Comparison of ENCODE assay signal across 3 cellular contexts in genomic region chr1:18814340-18815202, GRCh38.
TF ChIP-seq lines count a peak whose summit lies in the region.

No MANE protein-coding gene starts in this region.

TF ChIP-seq in A549, 52 proteins besides CTCF, POLR2A, EP300 and RAD21 (continued from another document):
- TF ChIP-seq, protein P1, sequence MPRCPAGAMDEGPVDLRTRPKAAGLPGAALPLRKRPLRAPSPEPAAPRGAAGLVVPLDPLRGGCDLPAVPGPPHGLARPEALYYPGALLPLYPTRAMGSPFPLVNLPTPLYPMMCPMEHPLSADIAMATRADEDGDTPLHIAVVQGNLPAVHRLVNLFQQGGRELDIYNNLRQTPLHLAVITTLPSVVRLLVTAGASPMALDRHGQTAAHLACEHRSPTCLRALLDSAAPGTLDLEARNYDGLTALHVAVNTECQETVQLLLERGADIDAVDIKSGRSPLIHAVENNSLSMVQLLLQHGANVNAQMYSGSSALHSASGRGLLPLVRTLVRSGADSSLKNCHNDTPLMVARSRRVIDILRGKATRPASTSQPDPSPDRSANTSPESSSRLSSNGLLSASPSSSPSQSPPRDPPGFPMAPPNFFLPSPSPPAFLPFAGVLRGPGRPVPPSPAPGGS (IDR thresholded peaks at IDR 0.05), result no peak
- TF ChIP-seq HEYL (CRISPR knock-in tag; IDR thresholded peaks at IDR 0.05), result no peak
TF ChIP-seq in A549: peak in this region for 1.

TF ChIP-seq in HEK293, 187 proteins besides CTCF, POLR2A, EP300 and RAD21 (continued from another document):
- peak; percentile 19; the same call in 1 of the 2 replicates for TF ChIP-seq ZNF398 (tag by site-specific recombination; IDR thresholded peaks at IDR 0.05)
- peak; percentile 81 for TF ChIP-seq ZFHX2 (tag by site-specific recombination; conservative IDR thresholded peaks at IDR 0.05)
- TF ChIP-seq ZNF23 (tag by site-specific recombination; IDR thresholded peaks at IDR 0.05; ENCODE audit: borderline replicate concordance), result no peak
- TF ChIP-seq ZNF768 (tag by site-specific recombination; IDR thresholded peaks at IDR 0.05), result peak; percentile 86
- peak; percentile 23; the same call in 1 of the 2 replicates for TF ChIP-seq ZNF664 (tag by site-specific recombination; IDR thresholded peaks at IDR 0.05)
- TF ChIP-seq EGR2 (tag by site-specific recombination; IDR thresholded peaks at IDR 0.05; ENCODE audit: low read depth), result peak; percentile 92

TF ChIP-seq in K562, 482 proteins besides CTCF, POLR2A, EP300 and RAD21 (continued from another document):
- TF ChIP-seq, protein P2, sequence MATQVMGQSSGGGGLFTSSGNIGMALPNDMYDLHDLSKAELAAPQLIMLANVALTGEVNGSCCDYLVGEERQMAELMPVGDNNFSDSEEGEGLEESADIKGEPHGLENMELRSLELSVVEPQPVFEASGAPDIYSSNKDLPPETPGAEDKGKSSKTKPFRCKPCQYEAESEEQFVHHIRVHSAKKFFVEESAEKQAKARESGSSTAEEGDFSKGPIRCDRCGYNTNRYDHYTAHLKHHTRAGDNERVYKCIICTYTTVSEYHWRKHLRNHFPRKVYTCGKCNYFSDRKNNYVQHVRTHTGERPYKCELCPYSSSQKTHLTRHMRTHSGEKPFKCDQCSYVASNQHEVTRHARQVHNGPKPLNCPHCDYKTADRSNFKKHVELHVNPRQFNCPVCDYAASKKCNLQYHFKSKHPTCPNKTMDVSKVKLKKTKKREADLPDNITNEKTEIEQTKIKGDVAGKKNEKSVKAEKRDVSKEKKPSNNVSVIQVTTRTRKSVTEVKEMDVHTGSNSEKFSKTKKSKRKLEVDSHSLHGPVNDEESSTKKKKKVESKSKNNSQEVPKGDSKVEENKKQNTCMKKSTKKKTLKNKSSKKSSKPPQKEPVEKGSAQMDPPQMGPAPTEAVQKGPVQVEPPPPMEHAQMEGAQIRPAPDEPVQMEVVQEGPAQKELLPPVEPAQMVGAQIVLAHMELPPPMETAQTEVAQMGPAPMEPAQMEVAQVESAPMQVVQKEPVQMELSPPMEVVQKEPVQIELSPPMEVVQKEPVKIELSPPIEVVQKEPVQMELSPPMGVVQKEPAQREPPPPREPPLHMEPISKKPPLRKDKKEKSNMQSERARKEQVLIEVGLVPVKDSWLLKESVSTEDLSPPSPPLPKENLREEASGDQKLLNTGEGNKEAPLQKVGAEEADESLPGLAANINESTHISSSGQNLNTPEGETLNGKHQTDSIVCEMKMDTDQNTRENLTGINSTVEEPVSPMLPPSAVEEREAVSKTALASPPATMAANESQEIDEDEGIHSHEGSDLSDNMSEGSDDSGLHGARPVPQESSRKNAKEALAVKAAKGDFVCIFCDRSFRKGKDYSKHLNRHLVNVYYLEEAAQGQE (CRISPR knock-in tag; IDR thresholded peaks at IDR 0.05; ENCODE audit: low read depth), result no peak
- TF ChIP-seq ZNF766 (CRISPR knock-in tag; conservative IDR thresholded peaks at IDR 0.05) (no peak), TBL1XR1 (IDR thresholded peaks at IDR 0.05; ENCODE audit: low read length in 2 of 2) (no peak), FUS (optimal IDR thresholded peaks at IDR 0.05; ENCODE audit: low read depth, low read length) (no peak), PCBP2 (IDR thresholded peaks at IDR 0.05; ENCODE audit: low read depth, low read length, poor library complexity, severe bottlenecking) (no peak), SAFB2 (IDR thresholded peaks at IDR 0.05; ENCODE audit: borderline replicate concordance, low read depth, low read length, severe bottlenecking) (no peak), TCF7 (IDR thresholded peaks at IDR 0.05; ENCODE audit: borderline replicate concordance) (no peak), TEAD4 (IDR thresholded peaks at IDR 0.05; ENCODE audit: low read length) (no peak), TEAD4 (CRISPR knock-in tag; IDR thresholded peaks at IDR 0.05; ENCODE audit: borderline replicate concordance) (no peak), FIP1L1 (IDR thresholded peaks at IDR 0.05; ENCODE audit: low read depth, low read length, poor library complexity, severe bottlenecking) (no peak), ZZZ3 (IDR thresholded peaks at IDR 0.05) (no peak), SRSF3 (IDR thresholded peaks at IDR 0.05; ENCODE audit: insufficient read depth, low read length) (no peak), XRCC4 (IDR thresholded peaks at IDR 0.05; ENCODE audit: extremely low read depth, insufficient read depth, insufficient read length) (no peak), HMG20A (CRISPR knock-in tag; conservative IDR thresholded peaks at IDR 0.05) (no peak), KDM1A (IDR thresholded peaks at IDR 0.05) (peak in 1 of 2 experiments; percentile 57; a peak in 1 of 4 replicates), GATAD2A (IDR thresholded peaks at IDR 0.05) (no peak), PBX2 (CRISPR knock-in tag; IDR thresholded peaks at IDR 0.05; ENCODE audit: low read depth) (no peak), PBX2 (tag; conservative IDR thresholded peaks at IDR 0.05; ENCODE audit: low read depth) (no peak), SMARCA5 (IDR thresholded peaks at IDR 0.05) (peak; percentile 41; the same call in 1 of the 2 replicates), NFIC (IDR thresholded peaks at IDR 0.05) (no peak), IFI16 (CRISPR knock-in tag; IDR thresholded peaks at IDR 0.05) (no peak), BCOR (IDR thresholded peaks at IDR 0.05) (peak; percentile 85), ILK (tag; IDR thresholded peaks at IDR 0.05; ENCODE audit: borderline replicate concordance, low read depth) (no peak), KDM4B (IDR thresholded peaks at IDR 0.05; ENCODE audit: borderline replicate concordance in 2 of 2, low read depth in 1 of 2) (no peak), KDM2B (CRISPR knock-in tag; IDR thresholded peaks at IDR 0.05) (no peak), ZNF764 (CRISPR knock-in tag; IDR thresholded peaks at IDR 0.05; ENCODE audit: low read depth) (no peak), FOXK1 (CRISPR knock-in tag; IDR thresholded peaks at IDR 0.05; ENCODE audit: borderline replicate concordance) (no peak), SRSF9 (IDR thresholded peaks at IDR 0.05; ENCODE audit: borderline replicate concordance, low read depth, low read length) (no peak), PHF8 (IDR thresholded peaks at IDR 0.05; ENCODE audit: borderline replicate concordance, low read length) (no peak), CSDE1 (IDR thresholded peaks at IDR 0.05) (no peak), ZC3H8 (IDR thresholded peaks at IDR 0.05) (no peak), RB1 (IDR thresholded peaks at IDR 0.05; ENCODE audit: low read depth) (no peak), U2AF2 (optimal IDR thresholded peaks at IDR 0.05; ENCODE audit: low read depth, low read length) (no peak), ERF (CRISPR knock-in tag; IDR thresholded peaks at IDR 0.05) (no peak), RBM17 (IDR thresholded peaks at IDR 0.05; ENCODE audit: borderline replicate concordance, low read depth, low read length) (no peak), ATF4 (CRISPR knock-in tag; IDR thresholded peaks at IDR 0.05) (no peak), KLF16 (IDR thresholded peaks at IDR 0.05) (no peak), GTF2F1 (IDR thresholded peaks at IDR 0.05; ENCODE audit: low read depth, low read length) (no peak), ZFP36 (IDR thresholded peaks at IDR 0.05; ENCODE audit: low read depth, low read length, partially characterized antibody) (peak; percentile 91)
- TF ChIP-seq, protein P3, sequence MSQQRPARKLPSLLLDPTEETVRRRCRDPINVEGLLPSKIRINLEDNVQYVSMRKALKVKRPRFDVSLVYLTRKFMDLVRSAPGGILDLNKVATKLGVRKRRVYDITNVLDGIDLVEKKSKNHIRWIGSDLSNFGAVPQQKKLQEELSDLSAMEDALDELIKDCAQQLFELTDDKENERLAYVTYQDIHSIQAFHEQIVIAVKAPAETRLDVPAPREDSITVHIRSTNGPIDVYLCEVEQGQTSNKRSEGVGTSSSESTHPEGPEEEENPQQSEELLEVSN (IDR thresholded peaks at IDR 0.05; ENCODE audit: borderline replicate concordance in 1 of 2, extremely low read depth in 1 of 2, insufficient read depth in 1 of 2, insufficient read length in 1 of 2, low read depth in 1 of 2, low read length in 1 of 2, poor library complexity in 1 of 2, severe bottlenecking in 1 of 2), result no peak
- TF ChIP-seq, protein P4, sequence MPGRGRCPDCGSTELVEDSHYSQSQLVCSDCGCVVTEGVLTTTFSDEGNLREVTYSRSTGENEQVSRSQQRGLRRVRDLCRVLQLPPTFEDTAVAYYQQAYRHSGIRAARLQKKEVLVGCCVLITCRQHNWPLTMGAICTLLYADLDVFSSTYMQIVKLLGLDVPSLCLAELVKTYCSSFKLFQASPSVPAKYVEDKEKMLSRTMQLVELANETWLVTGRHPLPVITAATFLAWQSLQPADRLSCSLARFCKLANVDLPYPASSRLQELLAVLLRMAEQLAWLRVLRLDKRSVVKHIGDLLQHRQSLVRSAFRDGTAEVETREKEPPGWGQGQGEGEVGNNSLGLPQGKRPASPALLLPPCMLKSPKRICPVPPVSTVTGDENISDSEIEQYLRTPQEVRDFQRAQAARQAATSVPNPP (IDR thresholded peaks at IDR 0.05; ENCODE audit: borderline replicate concordance, insufficient read depth, insufficient read length), result no peak
- TF ChIP-seq, protein P5, sequence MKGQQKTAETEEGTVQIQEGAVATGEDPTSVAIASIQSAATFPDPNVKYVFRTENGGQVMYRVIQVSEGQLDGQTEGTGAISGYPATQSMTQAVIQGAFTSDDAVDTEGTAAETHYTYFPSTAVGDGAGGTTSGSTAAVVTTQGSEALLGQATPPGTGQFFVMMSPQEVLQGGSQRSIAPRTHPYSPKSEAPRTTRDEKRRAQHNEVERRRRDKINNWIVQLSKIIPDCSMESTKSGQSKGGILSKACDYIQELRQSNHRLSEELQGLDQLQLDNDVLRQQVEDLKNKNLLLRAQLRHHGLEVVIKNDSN (CRISPR knock-in tag; IDR thresholded peaks at IDR 0.05), result no peak
- TF ChIP-seq, protein P6, sequence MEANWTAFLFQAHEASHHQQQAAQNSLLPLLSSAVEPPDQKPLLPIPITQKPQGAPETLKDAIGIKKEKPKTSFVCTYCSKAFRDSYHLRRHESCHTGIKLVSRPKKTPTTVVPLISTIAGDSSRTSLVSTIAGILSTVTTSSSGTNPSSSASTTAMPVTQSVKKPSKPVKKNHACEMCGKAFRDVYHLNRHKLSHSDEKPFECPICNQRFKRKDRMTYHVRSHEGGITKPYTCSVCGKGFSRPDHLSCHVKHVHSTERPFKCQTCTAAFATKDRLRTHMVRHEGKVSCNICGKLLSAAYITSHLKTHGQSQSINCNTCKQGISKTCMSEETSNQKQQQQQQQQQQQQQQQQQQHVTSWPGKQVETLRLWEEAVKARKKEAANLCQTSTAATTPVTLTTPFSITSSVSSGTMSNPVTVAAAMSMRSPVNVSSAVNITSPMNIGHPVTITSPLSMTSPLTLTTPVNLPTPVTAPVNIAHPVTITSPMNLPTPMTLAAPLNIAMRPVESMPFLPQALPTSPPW (CRISPR knock-in tag; IDR thresholded peaks at IDR 0.05), result peak; percentile 35; the same call in 1 of the 2 replicates
TF ChIP-seq in K562: peak in this region for 7.
